ENCODE assay signal across 2 cellular contexts in genomic region chr4:8274772-8275241, GRCh38.
TF ChIP-seq lines count a peak whose summit lies in the region.

No MANE protein-coding gene starts in this region.

TF ChIP-seq in HepG2, 621 proteins besides CTCF, POLR2A, EP300 and RAD21 (continued from another document):
- TF ChIP-seq ZNF670 (CRISPR knock-in tag; IDR thresholded peaks at IDR 0.05; ENCODE audit: borderline replicate concordance) = no peak
TF ChIP-seq in HepG2: peak in this region for 2.

TF ChIP-seq in GM23338, 12 proteins besides CTCF, POLR2A, EP300 and RAD21 (continued from another document):
- TF ChIP-seq ZNF114 (CRISPR knock-in tag; IDR thresholded peaks at IDR 0.05) (no peak), CREB1 (CRISPR knock-in tag; IDR thresholded peaks at IDR 0.05; ENCODE audit: low read depth) (no peak), POLR2AphosphoS5 (IDR thresholded peaks at IDR 0.05; ENCODE audit: low read depth) (no peak), JUNB (IDR thresholded peaks at IDR 0.05; ENCODE audit: unreplicated experiment) (no peak), ETS1 (IDR thresholded peaks at IDR 0.05) (no peak), REST (IDR thresholded peaks at IDR 0.05; ENCODE audit: unreplicated experiment) (no peak), EZH2phosphoT487 (IDR thresholded peaks at IDR 0.05; ENCODE audit: unreplicated experiment) (no peak), ZNF331 (CRISPR knock-in tag; IDR thresholded peaks at IDR 0.05; ENCODE audit: low read depth) (no peak), ZNF462 (CRISPR knock-in tag; IDR thresholded peaks at IDR 0.05) (no peak)
